13 cellular contexts compared by ENCODE assay signal in the genomic region with DNA sequence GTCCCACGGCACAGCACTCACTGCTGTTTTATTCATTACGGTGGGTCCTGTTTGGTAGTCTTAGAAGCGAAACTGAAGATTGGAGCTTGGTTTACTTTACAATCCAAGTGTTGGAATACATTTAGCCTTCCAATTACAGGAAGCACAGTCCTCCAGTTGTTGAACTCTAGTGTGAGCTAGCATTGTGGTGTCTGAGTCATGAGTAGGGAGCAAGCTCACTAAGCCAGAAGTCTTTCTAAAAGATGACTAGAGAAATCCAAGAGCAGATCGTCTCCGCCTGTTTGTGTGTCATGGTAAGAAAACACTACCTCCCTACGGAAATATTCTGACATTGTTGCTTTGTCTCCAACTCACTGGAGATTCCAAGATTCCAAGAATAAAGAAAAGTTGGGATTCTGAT. TPM values are rescaled to one million over a fixed set of nuclear protein-coding genes. Genes with fewer than 3 reads are reported as not detected.
A peak's percentile ranks its signal among the peaks of the same experiment; 100 is the strongest.
DNase-seq lines count a peak whose midpoint lies in the region; ATAC-seq and TF ChIP-seq lines count a peak whose summit lies in the region.
"Had no signal": no experiment of that assay in that cellular context is flagged by ENCODE, and none has a peak within 500 bp of the region (broad histone marks: within the 10 kb centered on the region; RNA-seq: fewer than 3 reads in every experiment).

No MANE protein-coding gene starts in this region.

- no peak overlapping the region for H3K4me3 Mint-ChIP-seq in activated T-cell treated with anti-CD3 and anti-CD28 coated beads, Interleukin-2, amount 50 U/mL, for 4 hours

- H3K27ac ChIP-seq in DND-41 (ENCODE audit: low read length) (peak overlapping the region; percentile 32), PC-3 (ENCODE audit: low read length) (peak overlapping the region; percentile 61), esophagus muscularis mucosa (replicated peaks in 1 of 4) (no peak overlapping the region)

- no peaks in the 10 kb centered on the region for H3K4me1 Mint-ChIP-seq in activated T-cell treated with anti-CD3 and anti-CD28 coated beads, Interleukin-2, amount 50 U/mL, for 4 hours (ENCODE audit: low read depth)

- BruUV-seq in PC-3 (replicated peaks; lab: Mats Ljungman, UMichigan), result no TSS peak

- H3K36me3 ChIP-seq in DND-41 (ENCODE audit: insufficient read depth, low read length), result no peaks in the 10 kb centered on the region
- H3K36me3 ChIP-seq in PC-3 (ENCODE audit: low read depth, low read length), result no peaks in the 10 kb centered on the region
- no peaks in the 10 kb centered on the region for H3K36me3 ChIP-seq in esophagus muscularis mucosa

- H3K4me2 ChIP-seq in DND-41 (ENCODE audit: insufficient read depth, low read length) (no peak overlapping the region), PC-3 (ENCODE audit: low read length) (peak overlapping the region; percentile 54)

- intact Hi-C loops in PC-3 (cut with micrococcal nuclease), result loop anchor here (1.0 to 10.0 kb wide), 7 partner anchors 40 to 488 kb away; no protein-coding TSS in a partner anchor
- intact Hi-C loops in esophagus muscularis mucosa (cut with DNase I), result no loop called here

- no peak for TF ChIP-seq CTCF in DND-41 (IDR thresholded peaks at IDR 0.05; ENCODE audit: borderline replicate concordance, extremely low read depth, low read length, poor library complexity, severe bottlenecking)
- peak; percentile 39 for TF ChIP-seq CTCF in PC-3 (conservative IDR thresholded peaks at IDR 0.05; ENCODE audit: low read depth, low read length)
- no peak for TF ChIP-seq CTCF in esophagus muscularis mucosa (IDR thresholded peaks at IDR 0.05)

- H3K9ac ChIP-seq in DND-41 (ENCODE audit: low read depth, low read length) (no peak overlapping the region), PC-3 (ENCODE audit: low read length) (no peak overlapping the region)

- H3K27me3 ChIP-seq in DND-41 (ENCODE audit: insufficient read depth, low read length, poor library complexity) (no peaks in the 10 kb centered on the region), PC-3 (ENCODE audit: low read length) (no peaks in the 10 kb centered on the region), esophagus muscularis mucosa (peaks cover 0 to 12% (median 0%) of the 10 kb centered on the region in 4 donors)

- H3F3A ChIP-seq in PC-3 (ENCODE audit: low read length, unreplicated experiment), result no peaks in the 10 kb centered on the region

- no peak for ATAC-seq in DND-41 (ENCODE audit: insufficient read depth, low read depth)
- ATAC-seq in PC-3, result peak; percentile 98
- no peak for ATAC-seq in activated T-cell treated with anti-CD3 and anti-CD28 coated beads, Interleukin-2, amount 50 U/mL, for 4 hours

- H3K4me3 ChIP-seq in DND-41 (ENCODE audit: low read depth in 1 of 2, low read length in 2 of 2), result no peak overlapping the region
- no peak overlapping the region for H3K4me3 ChIP-seq in PC-3 (ENCODE audit: low read length)
- H3K4me3 ChIP-seq in esophagus muscularis mucosa, result no peak overlapping the region

- peak overlapping the region; percentile 38; the same call in 1 of the 2 replicates for H2AFZ ChIP-seq in DND-41 (ENCODE audit: low read depth, low read length)
- 0 out of 2 replicates have a peak overlapping the region, but pooled peaks have one; percentile 15 for H2AFZ ChIP-seq in PC-3 (ENCODE audit: low read length)

- POLR2A ChIA-PET in PC-3 (lab: Charles Lee; ENCODE audit: unreplicated experiment), result interaction anchor here (0.7 kb wide), 1 partner anchor 240 kb away, joined by 4 read pairs; no protein-coding TSS in a partner anchor

- H3K79me2 ChIP-seq in DND-41 (ENCODE audit: insufficient read depth, low read length) (no peaks in the 10 kb centered on the region), PC-3 (ENCODE audit: low read length) (no peaks in the 10 kb centered on the region)

- no peaks in the 10 kb centered on the region for H3K27me3 Mint-ChIP-seq in activated T-cell treated with anti-CD3 and anti-CD28 coated beads, Interleukin-2, amount 50 U/mL, for 4 hours (ENCODE audit: low read depth)

- CTCF ChIA-PET in PC-3 (lab: Charles Lee), result interaction anchor here (0.6 to 1.3 kb wide), 9 partner anchors 10 to 487 kb away, joined by 3 to 10 read pairs (median 6); partner anchors contain the start of gene SHISA2

- no peaks in the 10 kb centered on the region for H3K9me3 Mint-ChIP-seq in activated T-cell treated with anti-CD3 and anti-CD28 coated beads, Interleukin-2, amount 50 U/mL, for 4 hours
- H3K9me3 Mint-ChIP-seq: CD4-positive, alpha-beta memory T cell had no signal

- 77% methylated on average over 6 of the region's 6 CpGs for WGBS in esophagus muscularis mucosa

- H4K20me1 ChIP-seq in DND-41 (ENCODE audit: insufficient read depth, low read length), result no peaks in the 10 kb centered on the region
- no peaks in the 10 kb centered on the region for H4K20me1 ChIP-seq in PC-3 (ENCODE audit: low read length)

- H3K36me3 Mint-ChIP-seq in activated T-cell treated with anti-CD3 and anti-CD28 coated beads, Interleukin-2, amount 50 U/mL, for 4 hours (ENCODE audit: insufficient read depth), result no peaks in the 10 kb centered on the region
- H3K36me3 Mint-ChIP-seq: brain; CD4-positive, alpha-beta memory T cell had no signal

- no peak for DNase-seq in DND-41
- DNase-seq in PC-3, result peak; percentile 90
- peak; percentile 42 for DNase-seq in esophagus muscularis mucosa (ENCODE audit: extremely low spot score)
- peak; percentile 78 for DNase-seq in non-pigmented ciliary epithelial cell (ENCODE audit: low read depth)
- DNase-seq in activated effector memory CD4-positive, alpha-beta T cell treated with Interleukin-2 at 50 U/mL for 16 hours, result no peak
- no peak for DNase-seq in activated T-cell treated with anti-CD3 and anti-CD28 coated beads, Interleukin-2, amount 50 U/mL, for 4 hours
- DNase-seq in SK-N-DZ (ENCODE audit: low spot score), result no peak
- DNase-seq in COLO668 (lab: John Stamatoyannopoulos, UW; ENCODE audit: unreplicated experiment), result no peak
- DNase-seq: CD4-positive, alpha-beta memory T cell; NCI-H1105 treated with DMSO at 0.1 percent for 48 hours; NK-92 treated with Interleukin-12 subunit alpha and Interleukin-12 subunit beta, amount 100 ng/mL, for 24 hours; stimulated activated CD4-positive, alpha-beta T cell treated with anti-CD3 and anti-CD28 coated beads, Interleukin-4, amount 100 ng/mL, for 1 hour had no signal

- no peaks in the 10 kb centered on the region for H3K9me3 ChIP-seq in DND-41 (ENCODE audit: insufficient read depth, low read length, severe bottlenecking)
- H3K9me3 ChIP-seq in PC-3 (ENCODE audit: low read length), result no peaks in the 10 kb centered on the region
- no peaks in the 10 kb centered on the region for H3K9me3 ChIP-seq in esophagus muscularis mucosa

- TF ChIP-seq POLR2A in esophagus muscularis mucosa (IDR thresholded peaks at IDR 0.05; ENCODE audit: low read depth), result no peak

- H3K4me1 ChIP-seq in DND-41 (ENCODE audit: insufficient read depth, low read length) (peaks cover 55% of the 10 kb centered on the region), PC-3 (ENCODE audit: insufficient read depth, low read length) (peaks cover 22% of the 10 kb centered on the region), esophagus muscularis mucosa (no peaks in the 10 kb centered on the region)

- no peaks in the 10 kb centered on the region for H3K9me2 ChIP-seq in PC-3 (replicated peaks; ENCODE audit: low read length)

- TF ChIP-seq EP300 in esophagus muscularis mucosa (IDR thresholded peaks at IDR 0.05), result no peak

RNA-seq across cellular contexts. Expression of gene SHISA2, which starts 10.1 kb away (rescaled TPM):
- total RNA-seq in PC-3 (2014; rRNA removed), result 7.8 TPM in 2 replicates
- under 1 TPM in 3 of 4 donors, not detected in 1; 0.78 to 0.98 (median 0.83) TPM for total RNA-seq in esophagus muscularis mucosa
- total RNA-seq in activated T-cell treated with anti-CD3 and anti-CD28 coated beads, Interleukin-2, amount 50 U/mL, for 4 hours, result under 1 TPM; 0.15 to 0.79 (median 0.45) TPM
- polyA plus RNA-seq in SK-N-DZ (2014; cell fraction: cytosol; rRNA removed), result 6.9 and 11.4 TPM in 2 replicates
- 4.1 and 6.1 TPM in 2 replicates for polyA plus RNA-seq in SK-N-DZ (2014; cell fraction: nucleus; rRNA removed)

Comparison
In these comparisons a context has a peak if more than half of its experiments do, and no peak if none do; other contexts are left out.
1. DNase-seq: peak in PC-3 (single experiment), esophagus muscularis mucosa (single experiment) and non-pigmented ciliary epithelial cell (single experiment); none in DND-41 (single experiment), activated effector memory CD4-positive, alpha-beta T cell treated with Interleukin-2 at 50 U/mL for 16 hours (single experiment), activated T-cell treated with anti-CD3 and anti-CD28 coated beads, Interleukin-2, amount 50 U/mL, for 4 hours (single experiment), SK-N-DZ (single experiment) and COLO668 (single experiment).
2. H3K27ac ChIP-seq: peak in DND-41 (single experiment) and PC-3 (single experiment); none in esophagus muscularis mucosa (0 of 4).